In the genomic region with DNA sequence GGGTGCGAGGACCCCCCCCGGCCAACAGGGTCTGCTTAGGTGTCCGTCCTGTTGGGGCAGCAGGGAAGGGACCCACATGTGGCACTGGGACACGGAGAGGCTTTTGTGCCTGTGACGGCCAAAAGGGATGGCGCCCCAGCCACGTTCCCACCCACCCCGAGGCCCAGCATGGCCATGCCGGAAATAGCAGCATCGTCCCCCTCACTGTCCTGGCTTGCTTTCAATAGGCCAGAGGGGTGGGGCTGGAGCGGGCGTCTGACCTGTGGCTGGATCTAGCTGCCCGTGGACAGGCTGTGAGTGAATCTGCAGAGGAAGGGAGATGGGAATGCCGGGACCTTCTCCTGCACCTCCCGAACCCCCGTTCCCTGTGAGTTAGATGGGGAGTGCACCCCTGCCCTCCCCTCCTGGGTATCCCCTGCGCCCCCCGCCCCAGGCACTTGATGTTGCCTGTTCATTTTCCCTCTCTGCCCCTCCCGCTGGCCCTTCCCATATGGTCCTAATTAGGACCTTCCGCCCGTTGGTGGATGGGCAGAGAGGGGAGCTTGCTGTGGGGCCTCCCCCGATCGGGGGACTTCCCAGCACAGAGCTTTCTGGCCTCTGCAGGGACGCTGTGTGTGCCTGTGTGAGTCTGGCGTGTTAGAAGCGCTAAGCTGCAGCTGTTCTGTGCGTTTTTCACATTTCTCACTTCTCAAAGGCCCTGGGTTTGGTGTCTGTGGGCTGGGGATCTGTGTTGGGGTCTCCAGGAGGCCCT, we compare ENCODE assay signal across 10 cellular contexts.
A peak's percentile ranks its signal among the peaks of the same experiment; 100 is the strongest.
DNase-seq lines count a peak whose midpoint lies in the region; ATAC-seq, FAIRE-seq and TF ChIP-seq lines count a peak whose summit lies in the region.
"Had no signal": no experiment of that assay in that cellular context is flagged by ENCODE, and none has a peak within 500 bp of the region (broad histone marks: within the 10 kb centered on the region; RNA-seq: fewer than 3 reads in every experiment).

No MANE protein-coding gene starts in this region.

- H3K79me2 ChIP-seq in HepG2 (ENCODE audit: insufficient read depth, low read length) (peaks cover 44% of the 10 kb centered on the region), hepatocyte (peaks cover 94% of the 10 kb centered on the region)

- no peaks in the 10 kb centered on the region for H3K9me2 ChIP-seq in hepatocyte (replicated peaks; ENCODE audit: insufficient read depth)

- no peak for TF ChIP-seq RAD21 in HepG2 (CRISPR knock-in tag; IDR thresholded peaks at IDR 0.05)

- TF ChIP-seq EP300 in HepG2 (IDR thresholded peaks at IDR 0.05; ENCODE audit: low read depth in 2 of 2, low read length in 2 of 2) (no peak), HepG2 (CRISPR knock-in tag; IDR thresholded peaks at IDR 0.05; ENCODE audit: borderline replicate concordance) (no peak), transverse colon (IDR thresholded peaks at IDR 0.05; ENCODE audit: low read depth) (no peak)

- no peaks in the 10 kb centered on the region for H3K9me3 Mint-ChIP-seq in activated T-helper 17 cell treated with anti-CD3 and anti-CD28 coated beads, Interleukin-2, amount 50 U/mL, for 72 hours

- H3K4me3 Mint-ChIP-seq in activated T-helper 17 cell treated with anti-CD3 and anti-CD28 coated beads, Interleukin-2, amount 50 U/mL, for 72 hours, result peak overlapping the region; percentile 94

- no peak overlapping the region for H3K27ac ChIP-seq in HepG2 (ENCODE audit: extremely low read length, insufficient read depth, low read length)
- H3K27ac ChIP-seq in right lobe of liver, result no peak overlapping the region
- peak overlapping the region; percentile 97 for H3K27ac ChIP-seq in hepatocyte
- peak overlapping the region; percentile 25 to 94 (median 46) for H3K27ac ChIP-seq in transverse colon

- peaks cover 26% of the 10 kb centered on the region for H3K36me3 Mint-ChIP-seq in activated T-helper 17 cell treated with anti-CD3 and anti-CD28 coated beads, Interleukin-2, amount 50 U/mL, for 72 hours (ENCODE audit: low read depth)

- H3K4me1 ChIP-seq in HepG2 (ENCODE audit: insufficient read depth, low read length) (peaks cover 26% of the 10 kb centered on the region), right lobe of liver (peaks cover 0 to 49% (median 18%) of the 10 kb centered on the region in 4 donors), hepatocyte (ENCODE audit: insufficient read depth) (peaks cover 89% of the 10 kb centered on the region), transverse colon (peaks cover 55 to 82% (median 64%) of the 10 kb centered on the region in 4 donors)

- DNase-seq in HepG2 (ENCODE audit: low spot score), result no peak
- DNase-seq in right lobe of liver, result no peak
- peak; percentile 68 for DNase-seq in hepatocyte (ENCODE audit: low spot score)
- no peak for DNase-seq in transverse colon
- DNase-seq in retina, result no peak
- no peak for DNase-seq in NCI-H446 (lab: John Stamatoyannopoulos, UW)
- DNase-seq in HT-29 (ENCODE audit: low spot score), result no peak
- DNase-seq: Calu3 had no signal

- no peak overlapping the region for H3K4me3 ChIP-seq in HepG2 (replicated peaks in 1 of 3; ENCODE audit: insufficient read depth in 1 of 3, low read depth in 2 of 3, low read length in 3 of 3)
- no peak overlapping the region for H3K4me3 ChIP-seq in right lobe of liver
- no peak overlapping the region for H3K4me3 ChIP-seq in hepatocyte
- H3K4me3 ChIP-seq in transverse colon, result no peak overlapping the region

- H3K4me1 Mint-ChIP-seq in activated T-helper 17 cell treated with anti-CD3 and anti-CD28 coated beads, Interleukin-2, amount 50 U/mL, for 72 hours, result peaks cover 35% of the 10 kb centered on the region

- TF ChIP-seq POLR2A in HepG2 (IDR thresholded peaks at IDR 0.05; ENCODE audit: insufficient read depth in 1 of 2, low read depth in 2 of 2, low read length in 2 of 2) (no peak), right lobe of liver (IDR thresholded peaks at IDR 0.05) (no peak), transverse colon (IDR thresholded peaks at IDR 0.05) (no peak)

- H3K9me3 ChIP-seq in HepG2 (ENCODE audit: low read length) (no peaks in the 10 kb centered on the region), right lobe of liver (no peaks in the 10 kb centered on the region), hepatocyte (ENCODE audit: low read depth) (no peaks in the 10 kb centered on the region), transverse colon (no peaks in the 10 kb centered on the region)

- no peak overlapping the region for H3K4me2 ChIP-seq in HepG2 (ENCODE audit: low read depth, low read length)
- peak overlapping the region; percentile 75 for H3K4me2 ChIP-seq in hepatocyte

- TF ChIP-seq CTCF in HepG2 (CRISPR knock-in tag; IDR thresholded peaks at IDR 0.05), result no peak
- TF ChIP-seq CTCF in right lobe of liver (IDR thresholded peaks at IDR 0.05), result no peak
- TF ChIP-seq CTCF in hepatocyte (IDR thresholded peaks at IDR 0.05; ENCODE audit: poor library complexity), result no peak
- no peak for TF ChIP-seq CTCF in transverse colon (IDR thresholded peaks at IDR 0.05)

- no TSS peak for BruUV-seq in HepG2 (replicated peaks; lab: Mats Ljungman, UMichigan)

- no peak overlapping the region for H2AFZ ChIP-seq in HepG2 (ENCODE audit: low read length)
- no peak overlapping the region for H2AFZ ChIP-seq in hepatocyte

- peaks cover 62% of the 10 kb centered on the region; the same call in 1 of the 2 replicates for H4K20me1 ChIP-seq in HepG2 (ENCODE audit: insufficient read depth, low read length)
- peaks cover 62% of the 10 kb centered on the region for H4K20me1 ChIP-seq in hepatocyte (ENCODE audit: insufficient read depth, poor library complexity, severe bottlenecking)

- ATAC-seq in HepG2 (no peak), right lobe of liver (no peak)
- peak; percentile 68 for ATAC-seq in activated T-helper 17 cell treated with anti-CD3 and anti-CD28 coated beads, Interleukin-2, amount 50 U/mL, for 72 hours (replicated peaks)

- peak overlapping the region; percentile 81 for H3K27ac Mint-ChIP-seq in activated T-helper 17 cell treated with anti-CD3 and anti-CD28 coated beads, Interleukin-2, amount 50 U/mL, for 72 hours

- no peaks in the 10 kb centered on the region for H3K27me3 Mint-ChIP-seq in activated T-helper 17 cell treated with anti-CD3 and anti-CD28 coated beads, Interleukin-2, amount 50 U/mL, for 72 hours

- POLR2A ChIA-PET in HepG2 (lab: Yijun Ruan, JAX), result no interaction called here

- CTCF ChIA-PET in HepG2 (lab: Yijun Ruan, JAX; ENCODE audit: low intra/inter-chr PET ratio, low total read pairs), result no interaction called here

- peaks cover 26 to 69% of the 10 kb centered on the region in 2 experiments for H3K36me3 ChIP-seq in HepG2 (replicated peaks in 1 of 2; ENCODE audit: control insufficient read depth in 1 of 2, insufficient read depth in 2 of 2, low read length in 2 of 2)
- H3K36me3 ChIP-seq in right lobe of liver, result no peaks in the 10 kb centered on the region
- no peaks in the 10 kb centered on the region for H3K36me3 ChIP-seq in hepatocyte (replicated peaks; ENCODE audit: insufficient read depth, low read depth)
- no peaks in the 10 kb centered on the region for H3K36me3 ChIP-seq in transverse colon

- FAIRE-seq in HepG2 (lab: Jason Lieb, UNC), result no peak
- FAIRE-seq: endothelial cell of umbilical vein had no signal

- WGBS in HepG2 (ENCODE audit: low lambda C conversion rate), result 95% methylated on average over 24 of the region's 27 CpGs
- WGBS in right lobe of liver (ENCODE audit: insufficient coverage, low coverage, low lambda C conversion rate, missing lambda C conversion rate), result 56% methylated on average over 3 of the region's 27 CpGs
- 62% methylated on average over 18 of the region's 27 CpGs for WGBS in hepatocyte (ENCODE audit: low lambda C conversion rate, missing lambda C conversion rate)
- WGBS in transverse colon (ENCODE audit: low coverage in 1 of 2), 2 donors, result 61% methylated on average over 26 of the region's 27 CpGs; no CpG with 5 or more reads in 1 of the 2 donors

- H3K9ac ChIP-seq in HepG2 (ENCODE audit: insufficient read depth, low read depth, low read length), result no peak overlapping the region

- in situ Hi-C loops in HepG2 (cut with HindIII; ENCODE audit: extremely low pct_ligation_motif_present, low pct_unique_long_range_greater_than_20kb) (no loop called here), transverse colon (cut with MboI; ENCODE audit: low pct_ligation_motif_present in 1 of 4, low pct_unique_long_range_greater_than_20kb in 1 of 4, low sequenced_read_pairs in 3 of 4) (loop anchor here in 3 of 4 donors (10.0 to 25.0 kb wide), 2 partner anchors 61 to 96 kb away; no protein-coding TSS in a partner anchor)

- intact Hi-C loops in HepG2 (cut with micrococcal nuclease; ENCODE audit: unreplicated experiment), result loop anchor here (5.0 kb wide), 1 partner anchor 39 kb away; no protein-coding TSS in a partner anchor
- intact Hi-C loops in right lobe of liver (cut with DNase I), result no loop called here
- intact Hi-C loops in transverse colon (cut with DNase I; ENCODE audit: low total_unique reads), result no loop called here

- H3K27me3 ChIP-seq in HepG2 (ENCODE audit: control insufficient read depth in 1 of 2, insufficient read depth in 2 of 2, low read length in 2 of 2) (no peaks in the 10 kb centered on the region), right lobe of liver (no peaks in the 10 kb centered on the region), hepatocyte (no peaks in the 10 kb centered on the region), transverse colon (no peaks in the 10 kb centered on the region)

TF ChIP-seq in HepG2, 621 proteins besides CTCF, POLR2A, EP300 and RAD21:
- TF ChIP-seq AGO2 (optimal IDR thresholded peaks at IDR 0.05; ENCODE audit: low read depth, low read length), result peak; percentile 20
- TF ChIP-seq, protein P1, sequence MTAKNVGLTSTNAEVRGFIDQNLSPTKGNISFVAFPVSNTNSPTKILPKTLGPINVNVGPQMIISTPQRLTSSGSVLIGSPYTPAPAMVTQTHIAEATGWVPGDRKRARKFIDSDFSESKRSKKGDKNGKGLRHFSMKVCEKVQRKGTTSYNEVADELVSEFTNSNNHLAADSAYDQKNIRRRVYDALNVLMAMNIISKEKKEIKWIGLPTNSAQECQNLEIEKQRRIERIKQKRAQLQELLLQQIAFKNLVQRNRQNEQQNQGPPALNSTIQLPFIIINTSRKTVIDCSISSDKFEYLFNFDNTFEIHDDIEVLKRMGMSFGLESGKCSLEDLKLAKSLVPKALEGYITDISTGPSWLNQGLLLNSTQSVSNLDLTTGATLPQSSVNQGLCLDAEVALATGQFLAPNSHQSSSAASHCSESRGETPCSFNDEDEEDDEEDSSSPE (CRISPR knock-in tag; IDR thresholded peaks at IDR 0.05), result no peak

Comparison
In these comparisons a context has a peak if more than half of its experiments do, and no peak if none do; other contexts are left out.
1. H3K27ac ChIP-seq: peak in hepatocyte (single experiment) and transverse colon (4 of 4); none in HepG2 (single experiment) and right lobe of liver (0 of 3).